In genomic region chr13:42876270-42876714, GRCh38 we compare ENCODE assay signal across 7 cellular contexts.
A peak's percentile ranks its signal among the peaks of the same experiment; 100 is the strongest.
DNase-seq lines count a peak whose midpoint lies in the region; ATAC-seq and TF ChIP-seq lines count a peak whose summit lies in the region.

No MANE protein-coding gene starts in this region.

- H3K36me3 ChIP-seq in tibial nerve = no peaks in the 10 kb centered on the region

- peaks cover 19 to 35% (median 26%) of the 10 kb centered on the region in 3 donors for H3K4me1 Mint-ChIP-seq in naive B cell

- H3K9me3 Mint-ChIP-seq in naive B cell = no peaks in the 10 kb centered on the region

- H3K4me3 ChIP-seq in tibial nerve = no peak overlapping the region

- H3K4me1 ChIP-seq in tibial nerve = peaks cover 0 to 9% (median 0%) of the 10 kb centered on the region in 4 donors

- H3K4me3 Mint-ChIP-seq in naive B cell = peak overlapping the region in 2 of 8 donors; percentile 20 to 57

- no peak for TF ChIP-seq POLR2A in tibial nerve (IDR thresholded peaks at IDR 0.05)

- H3K27ac ChIP-seq in tibial nerve = no peak overlapping the region

- no peak for TF ChIP-seq CTCF in tibial nerve (IDR thresholded peaks at IDR 0.05)

- peaks cover 0 to 30% (median 15%) of the 10 kb centered on the region in 3 donors for H3K27me3 Mint-ChIP-seq in naive B cell

- 24 to 52% methylated on average over 1 of the region's 1 CpG for WGBS in tibial nerve, 2 donors

- peaks cover 0 to 8% of the 10 kb centered on the region in 2 donors for H3K36me3 Mint-ChIP-seq in naive B cell

- DNase-seq in GM19240 (ENCODE audit: insufficient read length, low spot score) (peak; percentile 58), NOMO-1 (lab: John Stamatoyannopoulos, UW; ENCODE audit: unreplicated experiment in 2 of 2) (peak; percentile 87 to 92), naive B cell (peak; percentile 38), LoVo (ENCODE audit: low spot score) (no peak), tibial nerve (ENCODE audit: low spot score in 2 of 2) (no peak), AG20443 (ENCODE audit: low spot score) (no peak)

- H3K27me3 ChIP-seq in tibial nerve = no peaks in the 10 kb centered on the region

- no peaks in the 10 kb centered on the region for H3K9me3 ChIP-seq in tibial nerve

- no peak for TF ChIP-seq EP300 in tibial nerve (IDR thresholded peaks at IDR 0.05)

- peak overlapping the region; percentile 1 to 78 (median 62) for H3K27ac Mint-ChIP-seq in naive B cell

- ATAC-seq in HG02759 (IDR thresholded peaks at IDR 0.05; ENCODE audit: unreplicated experiment) = peak; percentile 97
- peak; percentile 99 for ATAC-seq in naive B cell (ENCODE audit: low read depth in 2 of 2)

Comparison
In these comparisons a context has a peak if more than half of its experiments do, and no peak if none do; other contexts are left out.
1. DNase-seq: peak in GM19240 (single experiment), NOMO-1 (2 of 2) and naive B cell (single experiment); none in LoVo (single experiment), tibial nerve (0 of 2) and AG20443 (single experiment).